20 cellular contexts compared by ENCODE assay signal in genomic region chr6:8075185-8075584, GRCh38.
"Had no signal": no experiment of that assay in that cellular context is flagged by ENCODE, and none has a peak within 500 bp of the region (broad histone marks: within the 10 kb centered on the region; RNA-seq: fewer than 3 reads in every experiment).

No MANE protein-coding gene starts in this region.

- H3K4me3 Mint-ChIP-seq: activated T-helper 17 cell treated with anti-CD3 and anti-CD28 coated beads, Interleukin-2, amount 50 U/mL, for 72 hours; brain; neural progenitor cell; stimulated activated naive CD8-positive, alpha-beta T cell treated with anti-CD3 and anti-CD28 coated beads, Interleukin-15, amount 100 ng/mL, for 72 hours had no signal

- H3K27me3 ChIP-seq: colonic mucosa, gastroesophageal sphincter, heart right ventricle, neural progenitor cell, pancreas, testis, upper lobe of right lung had no signal

- ATAC-seq: activated CD4-positive, CD25-positive, alpha-beta regulatory T cell treated with anti-CD3 and anti-CD28 coated beads, Interleukin-2, amount 50 U/mL, for 24 hours; activated naive CD4-positive, alpha-beta T cell treated with anti-CD3 and anti-CD28 coated beads, Interleukin-2, amount 50 U/mL, for 72 hours; activated T-helper 17 cell treated with anti-CD3 and anti-CD28 coated beads, Interleukin-2, amount 50 U/mL, for 72 hours; gastroesophageal sphincter; heart right ventricle; left cardiac atrium; lower lobe of right lung; pancreas; sciatic nerve; stimulated activated naive CD8-positive, alpha-beta T cell treated with anti-CD3 and anti-CD28 coated beads, Interleukin-15, amount 100 ng/mL, for 72 hours; upper lobe of right lung had no signal

- H3K27ac ChIP-seq: colonic mucosa, gastroesophageal sphincter, lower lobe of right lung, neural progenitor cell, pancreas, testis, upper lobe of right lung had no signal

- H3K27me3 Mint-ChIP-seq: activated T-helper 17 cell treated with anti-CD3 and anti-CD28 coated beads, Interleukin-2, amount 50 U/mL, for 72 hours; brain; stimulated activated naive CD8-positive, alpha-beta T cell treated with anti-CD3 and anti-CD28 coated beads, Interleukin-15, amount 100 ng/mL, for 72 hours had no signal

- H3K9me3 ChIP-seq: colonic mucosa, gastroesophageal sphincter, heart right ventricle, lower lobe of right lung, pancreas, testis, upper lobe of right lung had no signal

- H3K4me3 ChIP-seq: colonic mucosa, gastroesophageal sphincter, heart right ventricle, lower lobe of right lung, neural progenitor cell, pancreas, testis, upper lobe of right lung had no signal

- DNase-seq: activated CD4-positive, alpha-beta T cell treated with anti-CD3 and anti-CD28 coated beads, Interleukin-2, amount 50 U/mL, for 4 hours; activated T-cell treated with anti-CD3 and anti-CD28 coated beads for 4 hours; amygdala; central memory CD4-positive, alpha-beta T cell; colonic mucosa; heart right ventricle; left cardiac atrium; lower lobe of right lung; pancreas; stimulated activated naive CD8-positive, alpha-beta T cell treated with anti-CD3 and anti-CD28 coated beads, Interleukin-15, amount 100 ng/mL, for 72 hours; T-helper 9 cell; testis; upper lobe of right lung had no signal

- H3K4me1 Mint-ChIP-seq: brain had no signal

- H3K4me1 ChIP-seq: colonic mucosa, gastroesophageal sphincter, neural progenitor cell, testis, upper lobe of right lung had no signal

- H3K27ac Mint-ChIP-seq: activated naive CD4-positive, alpha-beta T cell treated with anti-CD3 and anti-CD28 coated beads, Interleukin-2, amount 50 U/mL, for 72 hours; activated T-helper 17 cell treated with anti-CD3 and anti-CD28 coated beads, Interleukin-2, amount 50 U/mL, for 72 hours; brain; neural progenitor cell; stimulated activated naive CD8-positive, alpha-beta T cell treated with anti-CD3 and anti-CD28 coated beads, Interleukin-15, amount 100 ng/mL, for 72 hours had no signal

- H3K4me2 ChIP-seq: neural progenitor cell had no signal

- H3K9me3 Mint-ChIP-seq: activated naive CD4-positive, alpha-beta T cell treated with anti-CD3 and anti-CD28 coated beads, Interleukin-2, amount 50 U/mL, for 72 hours; activated T-helper 17 cell treated with anti-CD3 and anti-CD28 coated beads, Interleukin-2, amount 50 U/mL, for 72 hours; brain; stimulated activated naive CD8-positive, alpha-beta T cell treated with anti-CD3 and anti-CD28 coated beads, Interleukin-15, amount 100 ng/mL, for 72 hours had no signal

- H3K9ac ChIP-seq: neural progenitor cell had no signal

- H3K36me3 ChIP-seq: colonic mucosa, lower lobe of right lung, neural progenitor cell, pancreas, upper lobe of right lung had no signal
